10 cellular contexts compared by ENCODE assay signal in the genomic region with DNA sequence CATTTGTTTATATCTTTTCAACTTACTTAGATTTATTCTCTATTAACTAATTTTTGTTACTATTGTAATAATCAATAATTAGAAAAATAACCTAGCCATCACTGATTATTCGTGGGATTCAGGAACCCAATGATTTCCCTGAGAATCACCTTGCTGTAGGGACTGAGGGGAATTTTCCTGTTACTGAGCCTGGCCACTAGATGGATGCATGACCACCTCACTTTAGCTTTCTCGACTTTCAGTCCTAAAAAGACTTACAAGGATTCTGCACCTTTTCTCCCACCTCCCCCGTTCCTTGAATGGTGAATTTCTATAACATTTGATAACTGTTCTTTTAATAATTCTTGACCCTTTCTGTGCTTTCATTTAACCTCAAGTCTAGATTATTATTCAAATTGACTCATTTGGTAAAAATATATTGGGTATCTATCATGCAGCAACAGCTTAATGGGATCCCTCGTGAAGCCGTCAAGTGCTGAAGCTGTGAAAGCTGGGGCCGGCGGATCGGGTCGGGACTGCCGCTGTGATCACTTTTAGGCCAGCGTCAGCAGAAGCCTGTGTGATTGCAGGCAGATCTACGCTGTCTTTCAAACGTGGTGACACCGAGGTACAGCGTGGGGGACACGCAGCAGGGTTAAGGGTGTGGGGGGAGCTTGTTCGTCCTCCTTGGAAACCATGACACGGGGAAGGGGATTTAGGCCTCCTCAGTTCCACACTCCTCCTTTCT. TPM values are rescaled to one million over a fixed set of nuclear protein-coding genes. Genes with fewer than 3 reads are reported as not detected.
DNase-seq lines count a peak whose midpoint lies in the region; ATAC-seq and TF ChIP-seq lines count a peak whose summit lies in the region.
"Had no signal": no experiment of that assay in that cellular context is flagged by ENCODE, and none has a peak within 500 bp of the region (broad histone marks: within the 10 kb centered on the region; RNA-seq: fewer than 3 reads in every experiment).

No MANE protein-coding gene starts in this region.

- no peaks in the 10 kb centered on the region for H3K36me3 Mint-ChIP-seq in chondrocyte (ENCODE audit: low read depth)
- H3K36me3 Mint-ChIP-seq in neural progenitor cell = no peaks in the 10 kb centered on the region
- H3K36me3 Mint-ChIP-seq: natural killer cell treated with Interleukin-12 subunit alpha and Interleukin-12 subunit beta and Interleukin-15 and Interleukin-18, amount 100 ng/mL, for 72 hours had no signal

- H2AFZ ChIP-seq in neural progenitor cell (replicated peaks) = no peak overlapping the region

- no peak for ATAC-seq in left lobe of liver

- H3K4me3 ChIP-seq in LNCaP clone FGC (ENCODE audit: low read depth, low read length) (no peak overlapping the region), neural progenitor cell (no peak overlapping the region)

- no peak overlapping the region for H3K27ac ChIP-seq in neural progenitor cell
- H3K27ac ChIP-seq: epithelial cell of prostate had no signal

- H3K9me3 Mint-ChIP-seq in chondrocyte (ENCODE audit: low read depth) (no peaks in the 10 kb centered on the region), neural progenitor cell (no peaks in the 10 kb centered on the region)
- H3K9me3 Mint-ChIP-seq: activated T-cell treated with anti-CD3 and anti-CD28 coated beads, Interleukin-2, amount 50 U/mL, for 24 hours; natural killer cell treated with Interleukin-12 subunit alpha and Interleukin-12 subunit beta and Interleukin-15 and Interleukin-18, amount 100 ng/mL, for 72 hours had no signal

- H3K4me1 ChIP-seq in neural progenitor cell = no peaks in the 10 kb centered on the region

- DNase-seq in ELR (ENCODE audit: low read depth) (peak; percentile 25), LNCaP clone FGC (ENCODE audit: low read depth) (no peak), chondrocyte (ENCODE audit: low spot score) (no peak), neural progenitor cell (ENCODE audit: low spot score) (peak; percentile 62), left lobe of liver (ENCODE audit: low spot score) (no peak), C1 segment of cervical spinal cord (lab: John Stamatoyannopoulos, UW) (no peak), NCI-H2227 treated with DMSO at 0.1 percent for 48 hours (lab: John Stamatoyannopoulos, UW) (no peak)
- DNase-seq: activated T-cell treated with anti-CD3 and anti-CD28 coated beads, Interleukin-2, amount 50 U/mL, for 24 hours had no signal

- H3K27me3 ChIP-seq in neural progenitor cell = no peaks in the 10 kb centered on the region

- H3K27ac Mint-ChIP-seq in chondrocyte (ENCODE audit: unreplicated experiment) (no peak overlapping the region), neural progenitor cell (no peak overlapping the region)
- H3K27ac Mint-ChIP-seq: activated T-cell treated with anti-CD3 and anti-CD28 coated beads, Interleukin-2, amount 50 U/mL, for 24 hours; natural killer cell treated with Interleukin-12 subunit alpha and Interleukin-12 subunit beta and Interleukin-15 and Interleukin-18, amount 100 ng/mL, for 72 hours had no signal

- TF ChIP-seq CTCF in LNCaP clone FGC (IDR thresholded peaks at IDR 0.05; ENCODE audit: control insufficient read depth, extremely low read depth, insufficient read depth) = peak; percentile 36
- TF ChIP-seq CTCF in chondrocyte (IDR thresholded peaks at IDR 0.05) = peak; percentile 80
- TF ChIP-seq CTCF in neural progenitor cell (IDR thresholded peaks at IDR 0.05) = peak; percentile 67

- no peaks in the 10 kb centered on the region for H3K36me3 ChIP-seq in neural progenitor cell

- H3F3A ChIP-seq in neural progenitor cell (ENCODE audit: low read depth) = no peaks in the 10 kb centered on the region

- no peaks in the 10 kb centered on the region for H4K20me1 ChIP-seq in neural progenitor cell (ENCODE audit: low read depth)

- H3K79me2 ChIP-seq in neural progenitor cell (ENCODE audit: low read depth) = no peaks in the 10 kb centered on the region

- H3K4me1 Mint-ChIP-seq in chondrocyte (ENCODE audit: low read depth) = no peaks in the 10 kb centered on the region
- peaks cover 10% of the 10 kb centered on the region for H3K4me1 Mint-ChIP-seq in neural progenitor cell

- no peak overlapping the region for H3K4me2 ChIP-seq in neural progenitor cell

- H3K4me3 Mint-ChIP-seq in chondrocyte (ENCODE audit: unreplicated experiment) (no peak overlapping the region), neural progenitor cell (no peak overlapping the region)
- H3K4me3 Mint-ChIP-seq: activated T-cell treated with anti-CD3 and anti-CD28 coated beads, Interleukin-2, amount 50 U/mL, for 24 hours; natural killer cell treated with Interleukin-12 subunit alpha and Interleukin-12 subunit beta and Interleukin-15 and Interleukin-18, amount 100 ng/mL, for 72 hours had no signal

- H3K27me3 Mint-ChIP-seq in chondrocyte (ENCODE audit: low read depth) (peaks cover 15% of the 10 kb centered on the region), neural progenitor cell (ENCODE audit: insufficient read depth, low read depth) (peaks cover 2% of the 10 kb centered on the region)

- H3K9ac ChIP-seq in neural progenitor cell = no peak overlapping the region

- no peaks in the 10 kb centered on the region for H3K9me3 ChIP-seq in neural progenitor cell (ENCODE audit: low read depth)

RNA-seq across cellular contexts. Expression of a gene that starts 38.8 kb away (rescaled TPM):
- total RNA-seq in chondrocyte (25.5 to 33.9 TPM (median 28.8 TPM) in 3 replicates), neural progenitor cell (ENCODE audit: low replicate concordance) (23.5 and 50.0 TPM in 2 replicates), left lobe of liver (7.3 TPM)

Comparison
In these comparisons a context has a peak if more than half of its experiments do, and no peak if none do; other contexts are left out.
1. DNase-seq: peak in ELR (single experiment) and neural progenitor cell (single experiment); none in LNCaP clone FGC (single experiment), chondrocyte (single experiment), left lobe of liver (single experiment), C1 segment of cervical spinal cord (0 of 14) and NCI-H2227 treated with DMSO at 0.1 percent for 48 hours (single experiment).
2. Peak in every context shown above with its lines, with median percentiles within 50 percentile points of each other: CTCF ChIP-seq.